ENCODE assay signal across 9 cellular contexts in the genomic region with DNA sequence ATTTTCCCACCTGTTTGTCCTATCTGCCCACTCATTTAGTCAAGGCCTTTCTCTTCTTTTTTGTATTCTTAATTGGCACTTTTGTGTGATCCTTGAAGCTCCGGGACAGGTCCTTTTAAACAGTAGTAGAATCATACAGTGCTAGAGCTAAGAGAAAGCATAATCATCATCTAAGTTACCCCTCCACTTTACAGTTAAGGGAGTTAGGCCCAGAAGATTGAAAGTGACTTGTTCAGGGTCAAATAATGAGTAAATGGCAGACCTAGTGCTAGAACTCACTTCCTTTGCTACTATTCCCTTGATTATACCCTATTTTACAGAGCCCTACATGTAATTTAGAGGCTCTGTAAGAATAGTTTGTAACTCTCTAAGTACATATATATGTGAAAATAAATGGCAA. TPM values are rescaled to one million over a fixed set of nuclear protein-coding genes. Genes with fewer than 3 reads are reported as not detected.
DNase-seq lines count a peak whose midpoint lies in the region; ATAC-seq and TF ChIP-seq lines count a peak whose summit lies in the region.
"Had no signal": no experiment of that assay in that cellular context is flagged by ENCODE, and none has a peak within 500 bp of the region (broad histone marks: within the 10 kb centered on the region; RNA-seq: fewer than 3 reads in every experiment).

No MANE protein-coding gene starts in this region.

- H3K79me2 ChIP-seq in GM23248 (ENCODE audit: insufficient read depth): peaks cover 74% of the 10 kb centered on the region

- no peak for TF ChIP-seq CTCF in VCaP (conservative IDR thresholded peaks at IDR 0.05)

- WGBS in GM23248 (ENCODE audit: low coverage in 1 of 2, low lambda C conversion rate in 2 of 2, missing lambda C conversion rate in 2 of 2), 2 experiments: 7 to 15% methylated on average over 1 of the region's 1 CpG
- 43% methylated on average over 1 of the region's 1 CpG for WGBS in right cardiac atrium

- H3K9me3 Mint-ChIP-seq in T-helper 2 cell treated with Interferon-gamma antibody and Interleukin-4, amounts not matched to agents 5 μg/mL and 100 μg/mL, for 36 hours: no peaks in the 10 kb centered on the region

- ATAC-seq in right cardiac atrium (no peak), GM18870 (IDR thresholded peaks at IDR 0.05; ENCODE audit: unreplicated experiment) (no peak), GM21723 (IDR thresholded peaks at IDR 0.05; ENCODE audit: unreplicated experiment) (no peak)

- H3K36me3 ChIP-seq in GM23248 (ENCODE audit: low read depth) (no peaks in the 10 kb centered on the region), stomach smooth muscle (ENCODE audit: control insufficient read depth in 2 of 2, insufficient read depth in 2 of 2, low read length in 2 of 2) (no peaks in the 10 kb centered on the region)

- H3K27me3 ChIP-seq in GM23248 (replicated peaks; ENCODE audit: insufficient read depth) (no peaks in the 10 kb centered on the region), right cardiac atrium (ENCODE audit: control insufficient read depth, insufficient read depth) (no peaks in the 10 kb centered on the region), stomach smooth muscle (ENCODE audit: control insufficient read depth in 1 of 2, insufficient read depth in 2 of 2, low read length in 2 of 2) (no peaks in the 10 kb centered on the region)

- intact Hi-C loops in right cardiac atrium (cut with DNase I): no loop called here

- H3K9me2 ChIP-seq in GM23248 (ENCODE audit: insufficient read depth): no peaks in the 10 kb centered on the region

- no peaks in the 10 kb centered on the region for H3K36me3 Mint-ChIP-seq in T-helper 2 cell treated with Interferon-gamma antibody and Interleukin-4, amounts not matched to agents 5 μg/mL and 100 μg/mL, for 36 hours (ENCODE audit: low read depth)

- H3F3A ChIP-seq in GM23248 (ENCODE audit: insufficient read depth): peaks cover 52% of the 10 kb centered on the region

- peak overlapping the region; percentile 88 for H3K4me3 ChIP-seq in GM23248
- H3K4me3 ChIP-seq in right cardiac atrium (ENCODE audit: low read length): peak overlapping the region; percentile 77
- H3K4me3 ChIP-seq in stomach smooth muscle (ENCODE audit: low read length in 2 of 2): peak overlapping the region; percentile 16 to 89

- in situ Hi-C loops in GM23248 (cut with MboI): no loop called here

- H3K27ac ChIP-seq in GM23248: peak overlapping the region; percentile 99
- peak overlapping the region; percentile 99 for H3K27ac ChIP-seq in VCaP
- H3K27ac ChIP-seq in right cardiac atrium (ENCODE audit: low read length): no peak overlapping the region
- peak overlapping the region; percentile 94 for H3K27ac ChIP-seq in stomach smooth muscle (ENCODE audit: low read length)

- no peak overlapping the region for H3K4me3 Mint-ChIP-seq in T-helper 2 cell treated with Interferon-gamma antibody and Interleukin-4, amounts not matched to agents 5 μg/mL and 100 μg/mL, for 36 hours

- DNase-seq in GM23248 (peak; percentile 14), right cardiac atrium (no peak), activated gamma-delta T cell treated with Interleukin-2 at 50 U/mL for 16 hours (no peak)
- DNase-seq in T-helper 2 cell treated with Interferon-gamma antibody and Interleukin-4, amounts not matched to agents 5 μg/mL and 100 μg/mL, for 36 hours (ENCODE audit: low spot score): no peak
- DNase-seq: NCI-H226 had no signal

- peaks cover 16% of the 10 kb centered on the region; the same call in 1 of the 2 replicates for H4K20me1 ChIP-seq in GM23248 (ENCODE audit: insufficient read depth)

- no peaks in the 10 kb centered on the region for H3K27me3 Mint-ChIP-seq in T-helper 2 cell treated with Interferon-gamma antibody and Interleukin-4, amounts not matched to agents 5 μg/mL and 100 μg/mL, for 36 hours (ENCODE audit: low read depth)

- peak overlapping the region; percentile 98 for H3K4me2 ChIP-seq in GM23248 (ENCODE audit: unreplicated experiment)

- H3K9ac ChIP-seq in GM23248: peak overlapping the region; percentile 99
- H3K9ac ChIP-seq in stomach smooth muscle (ENCODE audit: low read length in 2 of 2): peak overlapping the region in 1 of 2 donors; percentile 93

- H3K4me1 Mint-ChIP-seq in T-helper 2 cell treated with Interferon-gamma antibody and Interleukin-4, amounts not matched to agents 5 μg/mL and 100 μg/mL, for 36 hours (ENCODE audit: low read depth): peaks cover 30% of the 10 kb centered on the region

- H3K4me1 ChIP-seq in GM23248 (ENCODE audit: insufficient read depth) (peaks cover 47% of the 10 kb centered on the region), right cardiac atrium (ENCODE audit: control insufficient read depth, insufficient read depth, low read length) (peaks cover 6% of the 10 kb centered on the region), stomach smooth muscle (ENCODE audit: control insufficient read depth, insufficient read depth, low read length) (peaks cover 11% of the 10 kb centered on the region)

- no peak overlapping the region for H3K27ac Mint-ChIP-seq in T-helper 2 cell treated with Interferon-gamma antibody and Interleukin-4, amounts not matched to agents 5 μg/mL and 100 μg/mL, for 36 hours

- H3K9me3 ChIP-seq in GM23248 (ENCODE audit: low read depth) (no peaks in the 10 kb centered on the region), right cardiac atrium (ENCODE audit: control insufficient read depth, low read length) (no peaks in the 10 kb centered on the region), stomach smooth muscle (ENCODE audit: control insufficient read depth in 2 of 2, low read length in 2 of 2) (no peaks in the 10 kb centered on the region)

- no peak overlapping the region for H2AFZ ChIP-seq in GM23248

RNA-seq across cellular contexts. Expression of gene USP47, which starts 2.5 kb away (rescaled TPM):
- 53.0 and 58.8 TPM in 2 replicates for total RNA-seq in GM23248 (2014; rRNA removed; shearing (Covaris generic))
- 35.9 and 36.3 TPM in 2 replicates for polyA plus RNA-seq in GM23248 (2016; fragmentation: Nextera tagmentation; extraction: Ambion mirVana)
- total RNA-seq in right cardiac atrium: 10 to 100 TPM; 51.7 to 57.3 (median 54.7) TPM
- 35.3 TPM for polyA plus RNA-seq in right cardiac atrium
